ENCODE assay signal across 10 cellular contexts in the genomic region with DNA sequence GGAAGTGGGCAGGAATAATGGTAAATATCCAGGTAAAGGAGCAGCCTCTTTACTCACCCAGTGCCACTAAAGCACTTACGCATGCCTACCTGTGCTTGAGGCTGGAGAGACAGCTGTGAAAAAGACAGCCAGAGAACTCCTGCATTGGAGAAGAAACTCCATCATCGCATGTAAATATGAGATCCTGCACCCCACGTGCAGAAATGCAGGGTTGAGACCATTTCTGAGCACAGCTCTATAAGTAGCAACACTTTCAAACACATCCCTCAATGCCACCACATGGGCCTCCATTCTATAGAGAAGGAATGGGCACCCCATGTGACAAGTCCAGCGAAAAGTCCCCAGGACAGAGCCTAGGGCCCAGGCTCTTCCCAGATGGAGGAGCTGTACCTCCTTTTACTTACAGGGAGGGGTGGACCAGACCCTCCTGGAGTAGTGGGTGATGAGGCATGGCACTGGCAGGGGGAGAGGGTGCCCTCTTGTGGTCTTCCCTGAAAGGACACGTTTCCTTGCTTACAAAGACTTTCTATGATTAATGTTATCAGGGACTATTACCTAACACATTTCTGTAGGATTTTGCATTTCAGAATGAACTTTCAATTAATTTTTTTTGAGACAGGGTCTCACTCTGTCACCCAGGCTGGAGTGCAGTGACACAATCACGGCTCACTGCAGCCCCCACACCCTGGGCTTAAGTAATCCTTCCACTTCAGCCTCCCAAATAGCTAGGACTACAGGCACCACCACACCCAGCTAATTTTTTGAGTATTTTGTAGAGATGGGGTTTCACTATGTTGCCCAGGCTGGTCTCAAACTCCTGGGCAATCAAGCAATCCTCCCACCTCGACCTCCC. TPM values are rescaled to one million over a fixed set of nuclear protein-coding genes. Genes with fewer than 3 reads are reported as not detected.
A peak's percentile ranks its signal among the peaks of the same experiment; 100 is the strongest.
DNase-seq lines count a peak whose midpoint lies in the region; ATAC-seq, FAIRE-seq and TF ChIP-seq lines count a peak whose summit lies in the region.
"Had no signal": no experiment of that assay in that cellular context is flagged by ENCODE, and none has a peak within 500 bp of the region (broad histone marks: within the 10 kb centered on the region; RNA-seq: fewer than 3 reads in every experiment).

No MANE protein-coding gene starts in this region.

- no peak for TF ChIP-seq EP300 in Ishikawa (IDR thresholded peaks at IDR 0.05; ENCODE audit: borderline replicate concordance)
- TF ChIP-seq EP300 in SK-N-SH (IDR thresholded peaks at IDR 0.05; ENCODE audit: borderline replicate concordance in 1 of 2, low read depth in 1 of 2, low read length in 1 of 2): no peak

- peaks cover 54% of the 10 kb centered on the region for H3F3A ChIP-seq in SK-N-SH (replicated peaks; ENCODE audit: insufficient read depth)

- H3K4me3 ChIP-seq in SK-N-SH (ENCODE audit: low read depth in 2 of 2, low read length in 1 of 2): peak overlapping the region in 1 of 2 experiments; percentile 12; a peak in 1 of 4 replicates
- H3K4me3 ChIP-seq in heart right ventricle: no peak overlapping the region
- H3K4me3 ChIP-seq in small intestine (ENCODE audit: low read depth in 1 of 2, low read length in 2 of 2): no peak overlapping the region
- H3K4me3 ChIP-seq: SK-N-MC had no signal

- no peaks in the 10 kb centered on the region for H4K20me1 ChIP-seq in SK-N-SH (ENCODE audit: insufficient read depth)

- POLR2A ChIA-PET in SK-N-SH (lab: Yijun Ruan, JAX): interaction anchor here (0.5 to 4.7 kb wide), 12 partner anchors 12 to 147 kb away, joined by 3 to 49 read pairs (median 4); a partner anchor contains a TSS

- H3K27ac ChIP-seq in SK-N-SH (ENCODE audit: low read depth in 2 of 2, low read length in 1 of 2) (peak overlapping the region; percentile 23 to 63; a peak in 2 of 4 replicates), heart right ventricle (peak overlapping the region in 9 of 10 donors; percentile 8 to 97 (median 55)), small intestine (ENCODE audit: low read depth in 1 of 2, low read length in 1 of 2) (peak overlapping the region in 1 of 2 donors; percentile 29)
- H3K27ac ChIP-seq: SK-N-MC had no signal

- CTCF ChIA-PET in SK-N-SH (lab: Yijun Ruan, JAX): interaction anchor here (0.6 to 52.5 kb wide), 62 partner anchors 10 to 704 kb away, joined by 3 to 1751 read pairs (median 4); a partner anchor contains a TSS
- CTCF ChIA-PET in activated naive CD4-positive, alpha-beta T cell treated with anti-CD3 and anti-CD28 coated beads, Interleukin-2, amount 10 ng/mL, durations not matched to agents 7 days and 5 days (lab: Charles Lee): interaction anchor here (0.6 to 7.2 kb wide), 30 partner anchors 8 to 233 kb away, joined by 3 to 95 read pairs (median 6); a partner anchor contains a TSS

- no peak overlapping the region for H3K4me2 ChIP-seq in SK-N-SH

- no peak overlapping the region for H3K9ac ChIP-seq in SK-N-SH

- peaks cover 25% of the 10 kb centered on the region for H3K4me1 Mint-ChIP-seq in activated naive CD4-positive, alpha-beta T cell treated with anti-CD3 and anti-CD28 coated beads, Interleukin-2, amount 10 ng/mL, durations not matched to agents 7 days and 5 days

- no peak overlapping the region for H3K4me3 Mint-ChIP-seq in activated naive CD4-positive, alpha-beta T cell treated with anti-CD3 and anti-CD28 coated beads, Interleukin-2, amount 10 ng/mL, durations not matched to agents 7 days and 5 days
- H3K4me3 Mint-ChIP-seq: stimulated activated naive CD8-positive, alpha-beta T cell treated with anti-CD3 and anti-CD28 coated beads, Interleukin-15, Interleukin-2, amounts not matched to agents 100 ng/mL and 50 ng/mL, for 24 hours had no signal

- H3K9me2 ChIP-seq in SK-N-SH: no peaks in the 10 kb centered on the region

- no peak overlapping the region for H3K27ac Mint-ChIP-seq in activated naive CD4-positive, alpha-beta T cell treated with anti-CD3 and anti-CD28 coated beads, Interleukin-2, amount 10 ng/mL, durations not matched to agents 7 days and 5 days
- H3K27ac Mint-ChIP-seq: stimulated activated naive CD8-positive, alpha-beta T cell treated with anti-CD3 and anti-CD28 coated beads, Interleukin-15, Interleukin-2, amounts not matched to agents 100 ng/mL and 50 ng/mL, for 24 hours had no signal

- FAIRE-seq in small intestine (lab: Jason Lieb, UNC): no peak

- no peaks in the 10 kb centered on the region for H3K9me3 ChIP-seq in SK-N-SH
- no peaks in the 10 kb centered on the region for H3K9me3 ChIP-seq in heart right ventricle
- H3K9me3 ChIP-seq in small intestine (ENCODE audit: control insufficient read depth, low read depth): no peaks in the 10 kb centered on the region

- peaks cover 0 to 20% of the 10 kb centered on the region in 2 experiments; a peak in 1 of 4 replicates for H3K4me1 ChIP-seq in SK-N-SH (ENCODE audit: control insufficient read depth in 1 of 2, insufficient read depth in 2 of 2, low read depth in 1 of 2, low read length in 1 of 2)
- H3K4me1 ChIP-seq in heart right ventricle: peaks cover 15 to 59% (median 19%) of the 10 kb centered on the region in 9 donors
- H3K4me1 ChIP-seq in small intestine (ENCODE audit: control insufficient read depth in 2 of 2, insufficient read depth in 1 of 2, low read depth in 1 of 2, low read length in 1 of 2): no peaks in the 10 kb centered on the region

- peaks cover 31% of the 10 kb centered on the region for H3K27me3 Mint-ChIP-seq in activated naive CD4-positive, alpha-beta T cell treated with anti-CD3 and anti-CD28 coated beads, Interleukin-2, amount 10 ng/mL, durations not matched to agents 7 days and 5 days
- H3K27me3 Mint-ChIP-seq: stimulated activated naive CD8-positive, alpha-beta T cell treated with anti-CD3 and anti-CD28 coated beads, Interleukin-15, Interleukin-2, amounts not matched to agents 100 ng/mL and 50 ng/mL, for 24 hours had no signal

- DNase-seq in DMS114 treated with DMSO at 0.1 percent for 48 hours (lab: John Stamatoyannopoulos, UW; ENCODE audit: unreplicated experiment) (peak; percentile 35), SK-N-SH (peak; percentile 88), heart right ventricle (peak in 1 of 2 donors; percentile 69), small intestine (peak; percentile 58)
- DNase-seq in activated naive CD4-positive, alpha-beta T cell treated with anti-CD3 and anti-CD28 coated beads, Interleukin-2, amount 10 ng/mL, durations not matched to agents 7 days and 5 days: peak; percentile 67

- peak; percentile 80 for TF ChIP-seq RAD21 in Ishikawa (IDR thresholded peaks at IDR 0.05; ENCODE audit: low read depth)
- peak; percentile 91 for TF ChIP-seq RAD21 in SK-N-SH (IDR thresholded peaks at IDR 0.05; ENCODE audit: low read length)

- H3K36me3 ChIP-seq in SK-N-SH (replicated peaks in 1 of 2; ENCODE audit: control insufficient read depth in 1 of 2, insufficient read depth in 2 of 2, low read length in 1 of 2) (peaks cover 0 to 22% of the 10 kb centered on the region in 2 experiments), heart right ventricle (peaks cover 0 to 21% (median 5%) of the 10 kb centered on the region in 9 donors), small intestine (ENCODE audit: control insufficient read depth in 2 of 2, insufficient read depth in 2 of 2, low read length in 2 of 2) (no peaks in the 10 kb centered on the region)

- TF ChIP-seq CTCF in SK-N-SH (IDR thresholded peaks at IDR 0.05) (peak; percentile 95), heart right ventricle (IDR thresholded peaks at IDR 0.05) (peak; percentile 84 to 92 (median 90))

- H3K9me3 Mint-ChIP-seq in activated naive CD4-positive, alpha-beta T cell treated with anti-CD3 and anti-CD28 coated beads, Interleukin-2, amount 10 ng/mL, durations not matched to agents 7 days and 5 days: no peaks in the 10 kb centered on the region
- H3K9me3 Mint-ChIP-seq: stimulated activated naive CD8-positive, alpha-beta T cell treated with anti-CD3 and anti-CD28 coated beads, Interleukin-15, Interleukin-2, amounts not matched to agents 100 ng/mL and 50 ng/mL, for 24 hours had no signal

- intact Hi-C loops in heart right ventricle (cut with DNase I): loop anchor here in 6 of 10 donors (1.0 to 10.0 kb wide), 4 partner anchors 52 to 170 kb away; no protein-coding TSS in a partner anchor

- H3K36me3 Mint-ChIP-seq in activated naive CD4-positive, alpha-beta T cell treated with anti-CD3 and anti-CD28 coated beads, Interleukin-2, amount 10 ng/mL, durations not matched to agents 7 days and 5 days: no peaks in the 10 kb centered on the region

- ATAC-seq in heart right ventricle (peak in 7 of 8 donors; percentile 8 to 51 (median 25)), GM18858 (IDR thresholded peaks at IDR 0.05; ENCODE audit: unreplicated experiment) (no peak), GM21576 (IDR thresholded peaks at IDR 0.05; ENCODE audit: unreplicated experiment) (no peak)

- no peaks in the 10 kb centered on the region for H3K79me2 ChIP-seq in SK-N-SH (ENCODE audit: insufficient read depth)

- no peak overlapping the region for H2AFZ ChIP-seq in SK-N-SH (ENCODE audit: low read depth)

- 29% methylated on average over 7 of the region's 7 CpGs for WGBS in SK-N-SH (ENCODE audit: low lambda C conversion rate)
- WGBS in heart right ventricle, 2 donors: 35 to 38% methylated on average over 7 of the region's 7 CpGs
- 37 to 48% (median 46%) methylated on average over 7 of the region's 7 CpGs for WGBS in small intestine, 3 donors

- H3K27me3 ChIP-seq in SK-N-SH (ENCODE audit: insufficient read depth) (no peaks in the 10 kb centered on the region), heart right ventricle (no peaks in the 10 kb centered on the region), small intestine (ENCODE audit: control insufficient read depth in 2 of 2, insufficient read depth in 2 of 2, low read length in 2 of 2) (no peaks in the 10 kb centered on the region)

TF ChIP-seq in Ishikawa, 13 proteins besides CTCF, POLR2A, EP300 and RAD21 (continues in another document):
- TF ChIP-seq FOXM1 (IDR thresholded peaks at IDR 0.05; ENCODE audit: borderline replicate concordance, low read depth) (no peak), EGR1 (IDR thresholded peaks at IDR 0.05) (no peak), CEBPB (IDR thresholded peaks at IDR 0.05) (no peak)

TF ChIP-seq in SK-N-SH, 30 proteins besides CTCF, POLR2A, EP300 and RAD21 (continues in another document):
- TF ChIP-seq SIN3A (IDR thresholded peaks at IDR 0.05; ENCODE audit: borderline replicate concordance, low read depth, low read length) (0 out of 2 replicates have a peak, but pooled peaks have one; percentile 26), GABPA (IDR thresholded peaks at IDR 0.05; ENCODE audit: low read depth) (no peak), POLR2AphosphoS5 (IDR thresholded peaks at IDR 0.05; ENCODE audit: low read depth, low read length) (peak; percentile 1; the same call in 1 of the 2 replicates), FOXM1 (IDR thresholded peaks at IDR 0.05; ENCODE audit: low read depth) (no peak), RXRA (IDR thresholded peaks at IDR 0.05; ENCODE audit: borderline replicate concordance, low read depth) (no peak), SMC3 (IDR thresholded peaks at IDR 0.05; ENCODE audit: low read depth, low read length) (peak; percentile 92)

RNA-seq across cellular contexts. Expression of a gene that starts 55.3 kb away (rescaled TPM):
- polyA plus RNA-seq in SK-N-SH (2012; rRNA removed): 0.16 TPM in 1 of 2 replicates, not detected in the other
- polyA plus RNA-seq in SK-N-SH (2012; cell fraction: cytosol; rRNA removed): 0.09 TPM in 1 of 2 replicates, not detected in the other
- polyA plus RNA-seq in SK-N-SH (2012; cell fraction: nucleus; rRNA removed): 0.29 TPM in 1 of 2 replicates, not detected in the other
- under 1 TPM in 2 of 10 donors, not detected in 8; 0.44 to 0.83 TPM for total RNA-seq in heart right ventricle
- under 1 TPM in 1 of 2 donors, not detected in 1; 0.57 TPM for polyA plus RNA-seq in heart right ventricle
- under 1 TPM in 1 of 3 donors, not detected in 2; 0.98 TPM for polyA plus RNA-seq in small intestine

Comparison
In these comparisons a context has a peak if more than half of its experiments do, and no peak if none do; other contexts are left out.
1. ATAC-seq: peak in heart right ventricle (7 of 8); none in GM18858 (single experiment) and GM21576 (single experiment).